ENCODE assay signal across 21 cellular contexts in genomic region chr16:68834550-68834949, GRCh38.
"Had no signal": no experiment of that assay in that cellular context is flagged by ENCODE, and none has a peak within 500 bp of the region (broad histone marks: within the 10 kb centered on the region; RNA-seq: fewer than 3 reads in every experiment).

No MANE protein-coding gene starts in this region.

- H3K4me3 Mint-ChIP-seq: endodermal cell; mesothelial cell of epicardium; natural killer cell treated with Interleukin-12 subunit alpha and Interleukin-12 subunit beta and Interleukin-15 and Interleukin-18, amount 100 ng/mL, for 72 hours; stimulated activated naive B cell treated with anti-CD40 and anti-IgM and Interleukin-4, amounts not matched to agents 10 μg/mL and 1 μg/mL and 100 μg/mL, for 72 hours; stimulated activated naive CD8-positive, alpha-beta T cell treated with anti-CD3 and anti-CD28 coated beads, Interleukin-15, amount 100 ng/mL, for 72 hours had no signal

- H3K4me1 Mint-ChIP-seq: endodermal cell; mesothelial cell of epicardium; stimulated activated naive B cell treated with anti-CD40 and anti-IgM and Interleukin-4, amounts not matched to agents 10 μg/mL and 1 μg/mL and 100 μg/mL, for 72 hours had no signal

- H3K36me3 ChIP-seq: heart left ventricle, spleen, thoracic aorta, transverse colon had no signal

- ATAC-seq: heart left ventricle; left colon; natural killer cell treated with Interleukin-12 subunit alpha and Interleukin-12 subunit beta and Interleukin-15 and Interleukin-18, amount 100 ng/mL, for 72 hours; pancreas; psoas muscle; sciatic nerve; stimulated activated naive B cell treated with anti-CD40 and anti-IgM and Interleukin-4, amounts not matched to agents 10 μg/mL and 1 μg/mL and 100 μg/mL, for 72 hours; stimulated activated naive CD8-positive, alpha-beta T cell treated with anti-CD3 and anti-CD28 coated beads, Interleukin-15, amount 100 ng/mL, for 72 hours had no signal

- H3K36me3 Mint-ChIP-seq: natural killer cell treated with Interleukin-12 subunit alpha and Interleukin-12 subunit beta and Interleukin-15 and Interleukin-18, amount 100 ng/mL, for 72 hours; stimulated activated naive B cell treated with anti-CD40 and anti-IgM and Interleukin-4, amounts not matched to agents 10 μg/mL and 1 μg/mL and 100 μg/mL, for 72 hours had no signal

- H3K9me3 Mint-ChIP-seq: endodermal cell; natural killer cell treated with Interleukin-12 subunit alpha and Interleukin-12 subunit beta and Interleukin-15 and Interleukin-18, amount 100 ng/mL, for 72 hours; stimulated activated naive B cell treated with anti-CD40 and anti-IgM and Interleukin-4, amounts not matched to agents 10 μg/mL and 1 μg/mL and 100 μg/mL, for 72 hours; stimulated activated naive CD8-positive, alpha-beta T cell treated with anti-CD3 and anti-CD28 coated beads, Interleukin-15, amount 100 ng/mL, for 72 hours had no signal

- DNase-seq: effector CD4-positive, alpha-beta T cell; endodermal cell; erythroblast; heart left ventricle; hippocampal formation; left colon; occipital lobe; psoas muscle; spleen; stimulated activated CD4-positive, alpha-beta T cell treated with anti-CD3 and anti-CD28 coated beads, Interleukin-15, amount 100 ng/mL, for 24 hours; stimulated activated CD4-positive, alpha-beta T cell treated with anti-CD3 and anti-CD28 coated beads, Interleukin-1b, Interleukin-23, amount 100 ng/mL, for 48 hours; stimulated activated CD4-positive, alpha-beta T cell treated with anti-CD3 and anti-CD28 coated beads, Interleukin-4, amount 100 ng/mL, for 4 hours; stimulated activated naive B cell treated with anti-CD40 and anti-IgM and Interleukin-4, amounts not matched to agents 10 μg/mL and 1 μg/mL and 100 μg/mL, for 72 hours; stimulated activated naive CD8-positive, alpha-beta T cell treated with anti-CD3 and anti-CD28 coated beads, Interleukin-15, amount 100 ng/mL, for 72 hours; transverse colon had no signal

- H3K27ac ChIP-seq: coronary artery, heart left ventricle, pancreas, psoas muscle, spleen, thoracic aorta, transverse colon had no signal

- H3K9me3 ChIP-seq: heart left ventricle, pancreas, psoas muscle, spleen, thoracic aorta, transverse colon had no signal

- H3K4me3 ChIP-seq: coronary artery, heart left ventricle, pancreas, psoas muscle, spleen, thoracic aorta, transverse colon had no signal

- H3K4me1 ChIP-seq: heart left ventricle, pancreas, psoas muscle, spleen had no signal

- H3K27ac Mint-ChIP-seq: endodermal cell; mesothelial cell of epicardium; natural killer cell treated with Interleukin-12 subunit alpha and Interleukin-12 subunit beta and Interleukin-15 and Interleukin-18, amount 100 ng/mL, for 72 hours; stimulated activated naive B cell treated with anti-CD40 and anti-IgM and Interleukin-4, amounts not matched to agents 10 μg/mL and 1 μg/mL and 100 μg/mL, for 72 hours; stimulated activated naive CD8-positive, alpha-beta T cell treated with anti-CD3 and anti-CD28 coated beads, Interleukin-15, amount 100 ng/mL, for 72 hours had no signal

- H3K27me3 ChIP-seq: pancreas, spleen, transverse colon had no signal
